Comparison of ENCODE assay signal across 8 cellular contexts in the genomic region with DNA sequence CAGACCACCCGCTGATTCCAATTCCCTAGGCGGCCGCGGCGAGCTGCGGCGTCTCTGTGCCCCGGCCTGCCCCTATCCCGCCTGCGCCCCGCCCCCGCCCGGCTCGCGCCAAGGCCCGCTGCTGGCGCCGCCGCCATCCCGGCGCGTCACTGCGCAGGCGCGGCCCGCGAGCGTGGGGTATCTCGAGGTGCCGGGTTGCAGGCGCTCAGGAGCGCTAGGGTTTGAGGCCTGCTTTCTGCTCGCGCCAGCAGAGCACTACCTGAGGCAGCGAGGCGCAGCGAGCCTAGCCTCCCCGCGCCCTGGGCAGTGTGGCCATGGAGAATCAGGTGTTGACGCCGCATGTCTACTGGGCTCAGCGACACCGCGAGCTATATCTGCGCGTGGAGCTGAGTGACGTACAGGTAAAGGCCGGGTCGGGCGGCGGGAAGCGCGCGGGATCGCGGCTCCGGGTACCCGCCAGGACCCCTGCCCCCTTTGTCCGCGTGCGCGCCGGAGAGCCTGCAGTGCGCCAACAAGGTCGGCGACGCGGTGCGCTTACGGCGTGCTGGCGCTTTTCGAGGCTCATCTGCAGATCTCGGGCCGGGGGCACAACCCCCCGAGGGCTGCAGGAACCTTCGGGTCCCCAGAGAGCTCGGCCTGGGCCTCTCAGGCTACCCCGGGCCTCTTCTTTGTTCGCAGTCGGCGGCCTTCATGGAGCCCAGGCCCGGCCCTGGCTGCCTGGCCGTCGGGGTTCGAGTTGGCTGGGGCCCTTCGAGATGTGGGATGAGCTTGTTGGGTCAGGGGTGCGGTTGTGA.
A peak's percentile ranks its signal among the peaks of the same experiment; 100 is the strongest.
DNase-seq lines count a peak whose midpoint lies in the region; ATAC-seq lines count a peak whose summit lies in the region.

A gene with protein sequence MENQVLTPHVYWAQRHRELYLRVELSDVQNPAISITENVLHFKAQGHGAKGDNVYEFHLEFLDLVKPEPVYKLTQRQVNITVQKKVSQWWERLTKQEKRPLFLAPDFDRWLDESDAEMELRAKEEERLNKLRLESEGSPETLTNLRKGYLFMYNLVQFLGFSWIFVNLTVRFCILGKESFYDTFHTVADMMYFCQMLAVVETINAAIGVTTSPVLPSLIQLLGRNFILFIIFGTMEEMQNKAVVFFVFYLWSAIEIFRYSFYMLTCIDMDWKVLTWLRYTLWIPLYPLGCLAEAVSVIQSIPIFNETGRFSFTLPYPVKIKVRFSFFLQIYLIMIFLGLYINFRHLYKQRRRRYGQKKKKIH (plus strand): TSS at position 146 of the 794 bp plus-strand sequence. CDS start 169 bp downstream, at position 315.

- ATAC-seq in GM18867 (IDR thresholded peaks at IDR 0.05; ENCODE audit: unreplicated experiment) (peak; percentile 87), HG03139 (IDR thresholded peaks at IDR 0.05; ENCODE audit: unreplicated experiment) (peak; percentile 62)

- DNase-seq in 8988T (peak; percentile 81), NCI-H226 (peak; percentile 81), caudate nucleus (lab: John Stamatoyannopoulos, UW) (peak in 60 of 61 donors; percentile 9 to 92 (median 76)), iris pigment epithelial cell (ENCODE audit: low read depth) (peak; percentile 61)
- peak; percentile 78 to 82 (median 81) for DNase-seq in activated CD4-positive, CD25-positive, alpha-beta regulatory T cell (lab: John Stamatoyannopoulos, UW)
- DNase-seq in stimulated activated CD4-positive, alpha-beta T cell treated with anti-CD3 and anti-CD28 coated beads, Interleukin-12 subunit alpha, Interleukin-12 subunit beta, amount 100 ng/mL, for 4 hours = peak; percentile 95

- H3K27ac ChIP-seq in caudate nucleus (ENCODE audit: low read depth, low read length) = peak within 1 kb of the TSS; percentile 90

Comparison
In these comparisons a context has a peak if more than half of its experiments do, and no peak if none do; other contexts are left out.
1. Peak in every context shown above with its lines: DNase-seq, ATAC-seq and H3K27ac ChIP-seq.